In genomic region chr12:80178846-80179245, GRCh38 we compare ENCODE assay signal across 1 cellular context.
TF ChIP-seq lines count a peak whose summit lies in the region.

No MANE protein-coding gene starts in this region.

TF ChIP-seq in GM12878, 131 proteins besides CTCF, POLR2A, EP300 and RAD21 (continued from another document):
- TF ChIP-seq REST (IDR thresholded peaks at IDR 0.05; ENCODE audit: low read depth, low read length) (no peak), NFIC (IDR thresholded peaks at IDR 0.05; ENCODE audit: low read depth, low read length) (peak; percentile 75), JUNB (IDR thresholded peaks at IDR 0.05) (peak; percentile 27; the same call in 1 of the 2 replicates), ATF7 (IDR thresholded peaks at IDR 0.05; ENCODE audit: low read depth) (0 out of 2 replicates have a peak, but pooled peaks have one; percentile 11), MTA3 (IDR thresholded peaks at IDR 0.05; ENCODE audit: borderline replicate concordance, low read length) (0 out of 2 replicates have a peak, but pooled peaks have one; percentile 35), PAX8 (IDR thresholded peaks at IDR 0.05) (no peak), ZNF622 (IDR thresholded peaks at IDR 0.05) (no peak), CBX5 (IDR thresholded peaks at IDR 0.05; ENCODE audit: low read depth) (no peak), HDGF (IDR thresholded peaks at IDR 0.05) (no peak), E4F1 (IDR thresholded peaks at IDR 0.05; ENCODE audit: borderline replicate concordance, partially characterized antibody) (no peak), BRCA1 (IDR thresholded peaks at IDR 0.05; ENCODE audit: low read depth, low read length) (no peak), ZZZ3 (IDR thresholded peaks at IDR 0.05; ENCODE audit: control insufficient read depth, insufficient read length, low read depth) (no peak), IKZF1 (conservative IDR thresholded peaks at IDR 0.05) (0 out of 2 replicates have a peak, but pooled peaks have one; percentile 17), ZBTB40 (IDR thresholded peaks at IDR 0.05; ENCODE audit: borderline replicate concordance) (no peak), MTA2 (IDR thresholded peaks at IDR 0.05; ENCODE audit: low read depth) (peak; percentile 43; the same call in 1 of the 2 replicates), WRNIP1 (IDR thresholded peaks at IDR 0.05; ENCODE audit: borderline replicate concordance, low read depth, low read length) (no peak), CEBPB (IDR thresholded peaks at IDR 0.05; ENCODE audit: borderline replicate concordance in 1 of 2, low read depth in 2 of 2, low read length in 2 of 2) (no peak), ZSCAN29 (IDR thresholded peaks at IDR 0.05) (no peak), POU2F2 (IDR thresholded peaks at IDR 0.05; ENCODE audit: borderline replicate concordance, low read depth, low read length) (no peak), E2F8 (IDR thresholded peaks at IDR 0.05; ENCODE audit: low read depth, partially characterized antibody) (no peak), SMAD1 (IDR thresholded peaks at IDR 0.05; ENCODE audit: low read depth, partially characterized antibody) (no peak), SRF (IDR thresholded peaks at IDR 0.05; ENCODE audit: low read depth in 2 of 2, low read length in 2 of 2) (0 out of 4 replicates have a peak, but pooled peaks of 1 of the 2 experiments have one; percentile 28), DPF2 (IDR thresholded peaks at IDR 0.05) (no peak), EGR1 (IDR thresholded peaks at IDR 0.05; ENCODE audit: borderline replicate concordance in 1 of 2, low read depth in 2 of 2, low read length in 2 of 2) (0 out of 3 replicates have a peak, but pooled peaks of 1 of the 2 experiments have one; percentile 4), TAF1 (IDR thresholded peaks at IDR 0.05; ENCODE audit: borderline replicate concordance, low read depth, low read length) (no peak), KLF5 (IDR thresholded peaks at IDR 0.05; ENCODE audit: partially characterized antibody) (no peak)
